In the genomic region with DNA sequence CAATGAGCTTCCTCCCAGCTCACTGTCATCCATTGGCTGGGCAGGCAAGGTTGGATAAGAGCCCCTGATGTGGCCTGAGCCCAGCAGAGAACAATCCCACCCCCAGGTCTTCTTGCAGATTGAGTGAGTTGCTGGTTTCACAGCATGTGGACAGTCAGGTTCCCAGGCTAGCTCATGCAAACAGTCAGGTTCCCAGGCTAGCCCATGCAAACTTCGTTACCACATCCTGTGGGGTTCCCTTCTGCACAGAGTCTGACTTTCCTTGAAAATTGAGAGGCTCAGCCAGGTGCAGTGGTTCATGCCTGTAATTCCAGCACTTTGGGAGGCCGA, we compare ENCODE assay signal across 12 cellular contexts.
DNase-seq lines count a peak whose midpoint lies in the region; ATAC-seq and TF ChIP-seq lines count a peak whose summit lies in the region.
"Had no signal": no experiment of that assay in that cellular context is flagged by ENCODE, and none has a peak within 500 bp of the region (broad histone marks: within the 10 kb centered on the region; RNA-seq: fewer than 3 reads in every experiment).

No MANE protein-coding gene starts in this region.

- TF ChIP-seq CTCF in hepatocyte (IDR thresholded peaks at IDR 0.05; ENCODE audit: poor library complexity) (no peak), WTC11 (IDR thresholded peaks at IDR 0.05) (no peak), BE2C (IDR thresholded peaks at IDR 0.05; ENCODE audit: low read depth, low read length) (no peak)

- CTCF ChIA-PET in WTC11 (lab: Charles Lee): interaction anchor here (1.6 to 1.8 kb wide), 2 partner anchors 30 to 57 kb away, joined by 5 to 6 read pairs; no protein-coding TSS in a partner anchor

- H3K4me3 Mint-ChIP-seq in WTC11: no peak overlapping the region
- H3K4me3 Mint-ChIP-seq: activated T-helper 1 cell treated with anti-CD3 and anti-CD28 coated beads, Interleukin-12 subunit alpha, Interleukin-12 subunit beta, Interleukin-2, Interleukin-4 antibody, amounts not matched to agents 30 ng/mL and 10 ng/mL and 1 ng/mL, durations not matched to agents 14 hours and 24 hours and 36 hours; H9 had no signal

- H3K4me3 ChIP-seq in hepatocyte (no peak overlapping the region), BE2C (ENCODE audit: low read depth, low read length) (no peak overlapping the region)
- H3K4me3 ChIP-seq: heart left ventricle had no signal

- H3K9me3 Mint-ChIP-seq in WTC11: peaks cover 18% of the 10 kb centered on the region

- whole genome bisulfite sequencing in hepatocyte (ENCODE audit: low lambda C conversion rate, missing lambda C conversion rate): 69% methylated on average over 2 of the region's 2 CpGs

- H3K4me1 Mint-ChIP-seq in WTC11: no peaks in the 10 kb centered on the region

- peaks cover 6% of the 10 kb centered on the region for H3K36me3 Mint-ChIP-seq in WTC11

- peak overlapping the region; percentile 74 for H3K27ac ChIP-seq in hepatocyte
- H3K27ac ChIP-seq: heart left ventricle had no signal

- H3K36me3 ChIP-seq in hepatocyte (replicated peaks; ENCODE audit: insufficient read depth, low read depth) (no peaks in the 10 kb centered on the region), BE2C (no peaks in the 10 kb centered on the region)
- H3K36me3 ChIP-seq: heart left ventricle had no signal

- POLR2A ChIA-PET in WTC11 (lab: Charles Lee): no interaction called here

- H3K79me2 ChIP-seq in hepatocyte: no peaks in the 10 kb centered on the region

- H3K4me2 ChIP-seq in hepatocyte: no peak overlapping the region

- H3K9me3 ChIP-seq in hepatocyte (ENCODE audit: low read depth) (peaks cover 7% of the 10 kb centered on the region), BE2C (no peaks in the 10 kb centered on the region)

- no peaks in the 10 kb centered on the region for H3K27me3 ChIP-seq in hepatocyte
- no peaks in the 10 kb centered on the region for H3K27me3 ChIP-seq in BE2C

- no peaks in the 10 kb centered on the region for H3K27me3 Mint-ChIP-seq in WTC11 (ENCODE audit: low read depth)

- H4K20me1 ChIP-seq in hepatocyte (ENCODE audit: insufficient read depth, poor library complexity, severe bottlenecking): no peaks in the 10 kb centered on the region

- DNase-seq in hepatocyte (ENCODE audit: low spot score) (no peak), WTC11 (ENCODE audit: low spot score) (no peak), dermis blood vessel endothelial cell (no peak), left colon (no peak), BE2C (no peak)
- DNase-seq: cerebellar nuclear complex had no signal

- peak; percentile 50 for ATAC-seq in GM18907 (IDR thresholded peaks at IDR 0.05; ENCODE audit: unreplicated experiment)
- peak; percentile 12 for ATAC-seq in GM21786 (IDR thresholded peaks at IDR 0.05; ENCODE audit: unreplicated experiment)
- ATAC-seq in HG03196 (IDR thresholded peaks at IDR 0.05; ENCODE audit: unreplicated experiment): peak; percentile 32
- no peak for ATAC-seq in WTC11
- ATAC-seq in left colon: no peak

- H3K4me1 ChIP-seq in hepatocyte (ENCODE audit: insufficient read depth): peaks cover 4% of the 10 kb centered on the region
- no peaks in the 10 kb centered on the region for H3K4me1 ChIP-seq in BE2C

- no peak overlapping the region for H2AFZ ChIP-seq in hepatocyte

- no peaks in the 10 kb centered on the region for H3K9me2 ChIP-seq in hepatocyte (replicated peaks; ENCODE audit: insufficient read depth)

- no peak overlapping the region for H3K27ac Mint-ChIP-seq in WTC11
- H3K27ac Mint-ChIP-seq: activated T-helper 1 cell treated with anti-CD3 and anti-CD28 coated beads, Interleukin-12 subunit alpha, Interleukin-12 subunit beta, Interleukin-2, Interleukin-4 antibody, amounts not matched to agents 30 ng/mL and 10 ng/mL and 1 ng/mL, durations not matched to agents 14 hours and 24 hours and 36 hours; H9 had no signal

- intact Hi-C loops in left colon (cut with DNase I, micrococcal nuclease): no loop called here

TF ChIP-seq in WTC11, 78 proteins besides CTCF, POLR2A, EP300 and RAD21:
- TF ChIP-seq RORB (CRISPR knock-in tag; IDR thresholded peaks at IDR 0.05) (no peak), RELA (CRISPR knock-in tag; IDR thresholded peaks at IDR 0.05; ENCODE audit: borderline replicate concordance) (no peak)

Comparison
In these comparisons a context has a peak if more than half of its experiments do, and no peak if none do; other contexts are left out.
1. ATAC-seq: peak in GM18907 (single experiment), GM21786 (single experiment) and HG03196 (single experiment); none in WTC11 (single experiment) and left colon (single experiment).